Comparison of ENCODE assay signal across 10 cellular contexts in genomic region chr22:28711820-28712777, GRCh38. TPM values are rescaled to one million over a fixed set of nuclear protein-coding genes. Genes with fewer than 3 reads are reported as not detected.
DNase-seq lines count a peak whose midpoint lies in the region; TF ChIP-seq lines count a peak whose summit lies in the region.
"Had no signal": no experiment of that assay in that cellular context is flagged by ENCODE, and none has a peak within 500 bp of the region (broad histone marks: within the 10 kb centered on the region; RNA-seq: fewer than 3 reads in every experiment).

No MANE protein-coding gene starts in this region.

- H3K4me1 Mint-ChIP-seq in progenitor cell of endocrine pancreas (ENCODE audit: low read depth), result peaks cover 11% of the 10 kb centered on the region

- TF ChIP-seq POLR2A in erythroblast (IDR thresholded peaks at IDR 0.05; ENCODE audit: low read length), result no peak

- H3K4me3 ChIP-seq in SJCRH30 (no peak overlapping the region), dorsolateral prefrontal cortex (no peak overlapping the region)

- no peaks in the 10 kb centered on the region for H3K9me3 ChIP-seq in SJCRH30 (replicated peaks)

- peaks cover 2% of the 10 kb centered on the region for H3K36me3 ChIP-seq in SJCRH30

- peak; percentile 8 for DNase-seq in G401 (ENCODE audit: low spot score)
- DNase-seq in SJCRH30, result peak; percentile 25 to 68
- DNase-seq in fibroblast of peridontal ligament (ENCODE audit: extremely low read depth), result peak; percentile 99
- no peak for DNase-seq in progenitor cell of endocrine pancreas (ENCODE audit: low spot score, unreplicated experiment)
- no peak for DNase-seq in erythroblast (lab: John Stamatoyannopoulos, UW)
- DNase-seq in NCI-H128 (lab: John Stamatoyannopoulos, UW; ENCODE audit: unreplicated experiment), result no peak
- DNase-seq in dorsolateral prefrontal cortex, result no peak
- no peak for DNase-seq in NCI-H526 treated with DMSO at 0.1 percent for 48 hours (lab: John Stamatoyannopoulos, UW)
- DNase-seq: activated T-cell treated with anti-CD3 and anti-CD28 coated beads, Interleukin-2, amount 50 U/mL, for 4 hours had no signal

- peaks cover 7% of the 10 kb centered on the region for H3K36me3 Mint-ChIP-seq in progenitor cell of endocrine pancreas (ENCODE audit: insufficient read depth)

- no peaks in the 10 kb centered on the region for H3K27me3 Mint-ChIP-seq in progenitor cell of endocrine pancreas
- H3K27me3 Mint-ChIP-seq: IgD-negative memory B cell had no signal

- in situ Hi-C loops in G401 (cut with HindIII; ENCODE audit: low sequenced_read_pairs), result no loop called here

- H3K27ac ChIP-seq in SJCRH30, result peak overlapping the region; percentile 46
- H3K27ac ChIP-seq in dorsolateral prefrontal cortex, result peak overlapping the region in 3 of 59 donors; percentile 2 to 30 (median 8)

- H3K27me3 ChIP-seq in SJCRH30 (no peaks in the 10 kb centered on the region), dorsolateral prefrontal cortex (no peaks in the 10 kb centered on the region)

- no peaks in the 10 kb centered on the region for H3K9me3 Mint-ChIP-seq in progenitor cell of endocrine pancreas (ENCODE audit: low read depth)
- H3K9me3 Mint-ChIP-seq: activated T-cell treated with anti-CD3 and anti-CD28 coated beads, Interleukin-2, amount 50 U/mL, for 4 hours; IgD-negative memory B cell had no signal

- no peak overlapping the region for H3K4me3 Mint-ChIP-seq in progenitor cell of endocrine pancreas (ENCODE audit: low read depth)
- H3K4me3 Mint-ChIP-seq: activated T-cell treated with anti-CD3 and anti-CD28 coated beads, Interleukin-2, amount 50 U/mL, for 4 hours; IgD-negative memory B cell had no signal

- peak overlapping the region; percentile 38 for H3K27ac Mint-ChIP-seq in progenitor cell of endocrine pancreas
- H3K27ac Mint-ChIP-seq: IgD-negative memory B cell had no signal

- no peak for TF ChIP-seq CTCF in progenitor cell of endocrine pancreas (IDR thresholded peaks at IDR 0.05; ENCODE audit: unreplicated experiment)
- TF ChIP-seq CTCF in dorsolateral prefrontal cortex (IDR thresholded peaks at IDR 0.05 in 54 of 56, conservative IDR thresholded peaks at IDR 0.05 in 2 of 56; ENCODE audit: low read depth in 1 of 56, partially characterized antibody in 56 of 56), result no peak

- intact Hi-C loops in dorsolateral prefrontal cortex (cut with DNase I), result no loop called here

- H3K4me1 ChIP-seq in SJCRH30, result peaks cover 29% of the 10 kb centered on the region

RNA-seq across cellular contexts. Expression of gene CHEK2, which starts 29.5 kb away (rescaled TPM):
- 48.6 and 53.9 TPM in 2 replicates for total RNA-seq in G401 (2014; rRNA removed; shearing (Covaris generic))
- 37.4 and 43.2 TPM in 2 replicates for total RNA-seq in SJCRH30 (2014; rRNA removed; shearing (Covaris generic))
- 24.1 and 25.6 TPM in 2 replicates for total RNA-seq in progenitor cell of endocrine pancreas
- total RNA-seq in dorsolateral prefrontal cortex, result 1 to 10 TPM in 119 of 120 experiments, under 1 TPM in 1; 0.83 to 9.6 (median 4.0) TPM

RNA-seq across cellular contexts. Expression of gene HSCB, which starts 29.7 kb away (rescaled TPM):
- 33.2 and 38.1 TPM in 2 replicates for total RNA-seq in G401 (2014; rRNA removed; shearing (Covaris generic))
- total RNA-seq in SJCRH30 (2014; rRNA removed; shearing (Covaris generic)), result 10.0 and 10.3 TPM in 2 replicates
- total RNA-seq in progenitor cell of endocrine pancreas, result 15.3 and 18.5 TPM in 2 replicates
- total RNA-seq in dorsolateral prefrontal cortex, result 10 to 100 TPM in 65 of 120 experiments, 1 to 10 TPM in 55; 5.9 to 17.8 (median 10.3) TPM

RNA-seq across cellular contexts. Expression of gene TTC28, which starts 32.5 kb away (rescaled TPM):
- 7.6 and 12.2 TPM in 2 replicates for total RNA-seq in G401 (2014; rRNA removed; shearing (Covaris generic))
- total RNA-seq in SJCRH30 (2014; rRNA removed; shearing (Covaris generic)), result 12.8 and 13.2 TPM in 2 replicates
- total RNA-seq in progenitor cell of endocrine pancreas (33.3 and 35.2 TPM in 2 replicates), dorsolateral prefrontal cortex (10 to 100 TPM; 23.0 to 61.1 (median 38.7) TPM)

Comparison
In these comparisons a context has a peak if more than half of its experiments do, and no peak if none do; other contexts are left out.
1. DNase-seq: peak in G401 (single experiment), SJCRH30 (2 of 2) and fibroblast of peridontal ligament (single experiment); none in progenitor cell of endocrine pancreas (single experiment), erythroblast (0 of 2), NCI-H128 (single experiment), dorsolateral prefrontal cortex (0 of 10) and NCI-H526 treated with DMSO at 0.1 percent for 48 hours (single experiment).